8 cellular contexts compared by ENCODE assay signal in the genomic region with DNA sequence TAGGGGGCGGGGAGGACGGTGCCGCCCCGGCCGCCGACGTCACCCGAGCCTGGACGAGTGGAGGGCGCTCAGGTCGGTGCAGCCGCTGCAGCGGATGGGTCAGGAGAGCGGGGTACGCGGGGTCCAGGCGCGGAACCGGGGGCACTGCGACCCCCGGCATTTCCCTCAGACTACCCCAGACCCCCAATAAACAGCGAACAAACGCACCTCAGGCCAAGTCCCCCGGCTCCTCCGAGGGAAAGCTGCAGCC.
A peak's percentile ranks its signal among the peaks of the same experiment; 100 is the strongest.
DNase-seq lines count a peak whose midpoint lies in the region; ATAC-seq, FAIRE-seq and TF ChIP-seq lines count a peak whose summit lies in the region.

No MANE protein-coding gene starts in this region.

- WGBS in tibial nerve, 2 donors = 0 to 1% methylated on average over 21 to 25 of the region's 25 CpGs

- peak; percentile 35 for ATAC-seq in GM18867 (IDR thresholded peaks at IDR 0.05; ENCODE audit: unreplicated experiment)
- ATAC-seq in lower lobe of right lung = peak; percentile 67 to 80
- no peak for ATAC-seq in GM21619 (IDR thresholded peaks at IDR 0.05; ENCODE audit: unreplicated experiment)

- H3K36me3 ChIP-seq in bronchial epithelial cell (ENCODE audit: control insufficient read depth, insufficient read depth, low read length) (no peaks in the 10 kb centered on the region), lower lobe of right lung (no peaks in the 10 kb centered on the region), tibial nerve (no peaks in the 10 kb centered on the region)

- intact Hi-C loops in lower lobe of right lung (cut with DNase I) = no loop called here

- H3K9me3 ChIP-seq in lower lobe of right lung = no peaks in the 10 kb centered on the region
- no peaks in the 10 kb centered on the region for H3K9me3 ChIP-seq in tibial nerve

- H3K27me3 Mint-ChIP-seq in IgD-negative memory B cell = no peaks in the 10 kb centered on the region

- peaks cover 2% of the 10 kb centered on the region for H3K36me3 Mint-ChIP-seq in IgD-negative memory B cell

- H3K27ac ChIP-seq in lower lobe of right lung (peak overlapping the region; percentile 89), tibial nerve (peak overlapping the region; percentile 82 to 93 (median 87))

- peaks cover 7% of the 10 kb centered on the region for H3K27me3 ChIP-seq in bronchial epithelial cell (ENCODE audit: control insufficient read depth, insufficient read depth, low read length)
- no peaks in the 10 kb centered on the region for H3K27me3 ChIP-seq in lower lobe of right lung (ENCODE audit: low read depth)
- H3K27me3 ChIP-seq in tibial nerve = no peaks in the 10 kb centered on the region

- FAIRE-seq in bronchial epithelial cell (lab: Jason Lieb, UNC) = no peak

- peak overlapping the region; percentile 63 for H3K4me3 ChIP-seq in bronchial epithelial cell (ENCODE audit: low read depth, low read length)
- H3K4me3 ChIP-seq in lower lobe of right lung = peak overlapping the region; percentile 82
- peak overlapping the region; percentile 86 to 95 (median 90) for H3K4me3 ChIP-seq in tibial nerve

- H3K4me3 Mint-ChIP-seq in IgD-negative memory B cell = peak overlapping the region; percentile 37 to 97 (median 88)

- peak overlapping the region; percentile 93 to 96 (median 93) for H3K27ac Mint-ChIP-seq in IgD-negative memory B cell

- TF ChIP-seq EP300 in tibial nerve (IDR thresholded peaks at IDR 0.05) = no peak

- TF ChIP-seq CTCF in bronchial epithelial cell (IDR thresholded peaks at IDR 0.05; ENCODE audit: insufficient read depth, low read length, severe bottlenecking) (no peak), lower lobe of right lung (IDR thresholded peaks at IDR 0.05) (no peak), tibial nerve (IDR thresholded peaks at IDR 0.05) (no peak)

- H3K4me1 Mint-ChIP-seq in IgD-negative memory B cell = peaks cover 44 to 53% (median 51%) of the 10 kb centered on the region in 3 donors

- no peaks in the 10 kb centered on the region for H3K9me3 Mint-ChIP-seq in IgD-negative memory B cell

- TF ChIP-seq POLR2A in tibial nerve (IDR thresholded peaks at IDR 0.05) = no peak

- DNase-seq in bronchial epithelial cell (ENCODE audit: low read depth) (no peak), lower lobe of right lung (peak; percentile 71), tibial nerve (ENCODE audit: low spot score in 2 of 2) (peak in 1 of 2 donors; percentile 47), SHP77 (lab: John Stamatoyannopoulos, UW) (no peak), SW 1271 (lab: John Stamatoyannopoulos, UW) (no peak)

- peaks cover 38% of the 10 kb centered on the region for H3K4me1 ChIP-seq in lower lobe of right lung
- H3K4me1 ChIP-seq in tibial nerve = peaks cover 0 to 21% (median 12%) of the 10 kb centered on the region in 4 donors
